Comparison of ENCODE assay signal across 25 cellular contexts in the genomic region with DNA sequence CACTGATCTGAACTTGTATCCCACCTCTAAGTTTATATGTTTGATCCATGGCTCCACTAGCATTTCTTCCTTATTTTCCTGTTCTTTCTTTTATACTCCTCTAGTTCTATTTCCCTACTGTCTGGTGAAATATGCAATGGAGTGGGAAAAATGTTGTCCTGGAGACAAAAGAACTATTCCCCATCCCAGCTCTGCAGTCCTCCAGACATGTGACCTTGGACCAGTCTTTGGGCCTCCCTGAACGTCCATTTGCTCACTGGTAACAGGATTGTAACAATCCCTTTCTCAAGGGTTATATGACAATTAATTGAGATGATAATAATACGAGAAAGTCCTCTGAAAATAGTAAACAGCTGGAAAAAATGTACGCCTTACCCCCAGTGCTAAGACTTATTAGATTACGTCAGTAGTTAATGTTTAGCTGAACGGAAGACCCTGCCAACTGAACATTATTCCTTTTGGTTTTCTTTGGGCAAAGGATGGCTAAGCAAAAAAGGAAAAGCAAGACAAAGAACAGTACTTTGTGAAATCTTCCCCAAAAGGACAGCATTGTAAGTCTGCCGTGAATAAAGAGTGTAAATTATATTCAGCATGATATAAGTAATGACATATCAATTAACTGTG.
"Had no signal": no experiment of that assay in that cellular context is flagged by ENCODE, and none has a peak within 500 bp of the region (broad histone marks: within the 10 kb centered on the region; RNA-seq: fewer than 3 reads in every experiment).

No MANE protein-coding gene starts in this region.

- H3K27me3 Mint-ChIP-seq: dendritic cell treated with granulocyte-macrophage colony-stimulating factor and Interleukin-4, amounts not matched to agents 40 ng/mL and 50 ng/mL, for 4 days; effector memory CD8-positive, alpha-beta T cell had no signal

- H3K36me3 Mint-ChIP-seq: mesothelial cell of epicardium had no signal

- H3K9me3 Mint-ChIP-seq: dendritic cell treated with granulocyte-macrophage colony-stimulating factor and Interleukin-4, amounts not matched to agents 40 ng/mL and 50 ng/mL, for 4 days; endodermal cell; mesothelial cell of epicardium had no signal

- ATAC-seq: effector memory CD8-positive, alpha-beta T cell; esophagus mucosa; gastrocnemius medialis; heart left ventricle; left cardiac atrium; lower lobe of right lung; mucosa of descending colon; naive thymus-derived CD4-positive, alpha-beta T cell had no signal

- H3K27ac ChIP-seq: colonic mucosa, epithelial cell of prostate, esophagus squamous epithelium, gastrocnemius medialis, heart left ventricle, left ventricle myocardium inferior, lower lobe of right lung had no signal

- H3K9me3 ChIP-seq: colonic mucosa, esophagus squamous epithelium, gastrocnemius medialis, heart left ventricle, left ventricle myocardium inferior, lower lobe of right lung, mucosa of descending colon had no signal

- FAIRE-seq: endometrium, islet of Langerhans, keratinocyte had no signal

- H3K4me3 ChIP-seq: colonic mucosa, esophagus squamous epithelium, gastrocnemius medialis, heart left ventricle, left ventricle myocardium inferior, lower lobe of right lung, mucosa of descending colon had no signal

- H3K27me3 ChIP-seq: colonic mucosa, gastrocnemius medialis, heart left ventricle had no signal

- H3K4me1 Mint-ChIP-seq: endodermal cell had no signal

- H3K4me1 ChIP-seq: colonic mucosa, esophagus squamous epithelium, lower lobe of right lung had no signal

- H3K4me3 Mint-ChIP-seq: dendritic cell treated with granulocyte-macrophage colony-stimulating factor and Interleukin-4, amounts not matched to agents 40 ng/mL and 50 ng/mL, for 4 days; effector memory CD8-positive, alpha-beta T cell; endodermal cell; mesothelial cell of epicardium; naive thymus-derived CD4-positive, alpha-beta T cell had no signal

- H3K36me3 ChIP-seq: colonic mucosa, esophagus squamous epithelium, gastrocnemius medialis, heart left ventricle, left ventricle myocardium inferior, lower lobe of right lung had no signal

- H3K27ac Mint-ChIP-seq: dendritic cell treated with granulocyte-macrophage colony-stimulating factor and Interleukin-4, amounts not matched to agents 40 ng/mL and 50 ng/mL, for 4 days; effector memory CD8-positive, alpha-beta T cell; endodermal cell; mesothelial cell of epicardium; naive thymus-derived CD4-positive, alpha-beta T cell had no signal

- DNase-seq: colonic mucosa; cortex of kidney; effector CD8-positive, alpha-beta T cell; effector memory CD8-positive, alpha-beta T cell; endodermal cell; erythroblast; esophagus squamous epithelium; foreskin fibroblast; foreskin melanocyte; gastrocnemius medialis; heart left ventricle; hippocampal formation; left cardiac atrium; left ventricle myocardium inferior; lower lobe of right lung; mesenchymal stem cell; mucosa of descending colon; naive thymus-derived CD4-positive, alpha-beta T cell had no signal
